Comparison of ENCODE assay signal across 11 cellular contexts in genomic region chr11:12225046-12225739, GRCh38.
DNase-seq lines count a peak whose midpoint lies in the region; ATAC-seq, FAIRE-seq and TF ChIP-seq lines count a peak whose summit lies in the region.
"Had no signal": no experiment of that assay in that cellular context is flagged by ENCODE, and none has a peak within 500 bp of the region (broad histone marks: within the 10 kb centered on the region; RNA-seq: fewer than 3 reads in every experiment).

No MANE protein-coding gene starts in this region.

- no peaks in the 10 kb centered on the region for H3K27me3 Mint-ChIP-seq in activated naive CD8-positive, alpha-beta T cell
- H3K27me3 Mint-ChIP-seq in natural killer cell (ENCODE audit: low read depth in 2 of 2) = peaks cover 4 to 7% of the 10 kb centered on the region in 2 donors

- peaks cover 56% of the 10 kb centered on the region for H3K4me1 ChIP-seq in BLaER1

- intact Hi-C loops in natural killer cell (cut with micrococcal nuclease) = no loop called here

- DNase-seq in GM12891 (ENCODE audit: insufficient read length, low spot score) (no peak), natural killer cell (no peak), H4 (ENCODE audit: low spot score) (no peak), midbrain (lab: John Stamatoyannopoulos, UW) (no peak)
- no peak for DNase-seq in central memory CD4-positive, alpha-beta T cell
- DNase-seq: COR-L47, NCI-H1092 treated with DMSO at 0.1 percent for 48 hours, NCI-H526 treated with DMSO at 0.1 percent for 48 hours had no signal

- peak; percentile 20 for FAIRE-seq in GM12891 (lab: Jason Lieb, UNC)

- peak overlapping the region; percentile 93 for H3K4me2 ChIP-seq in BLaER1

- no peak for TF ChIP-seq POLR2A in GM12891 (IDR thresholded peaks at IDR 0.05; ENCODE audit: low read depth, low read length)

- H3K27ac ChIP-seq in BLaER1 = no peak overlapping the region

- H3K4me3 Mint-ChIP-seq in activated naive CD8-positive, alpha-beta T cell = peak overlapping the region; percentile 62
- H3K4me3 Mint-ChIP-seq in natural killer cell = peak overlapping the region; percentile 87

- H3K27me3 ChIP-seq in BLaER1 = no peaks in the 10 kb centered on the region

- ATAC-seq in natural killer cell = peak in 2 of 3 donors; percentile 1 to 6
- ATAC-seq in HG02588 (IDR thresholded peaks at IDR 0.05; ENCODE audit: unreplicated experiment) = no peak

- H3K27ac Mint-ChIP-seq in activated naive CD8-positive, alpha-beta T cell = peak overlapping the region; percentile 83
- peak overlapping the region; percentile 95 for H3K27ac Mint-ChIP-seq in natural killer cell

- peaks cover 7% of the 10 kb centered on the region for H3K36me3 Mint-ChIP-seq in activated naive CD8-positive, alpha-beta T cell
- H3K36me3 Mint-ChIP-seq in natural killer cell = peaks cover 10% of the 10 kb centered on the region

- H3K9me3 ChIP-seq in BLaER1 = no peaks in the 10 kb centered on the region

- H3K9ac ChIP-seq in BLaER1 = no peak overlapping the region

- H3K36me3 ChIP-seq in BLaER1 = no peaks in the 10 kb centered on the region

- H3K9me3 Mint-ChIP-seq in activated naive CD8-positive, alpha-beta T cell (ENCODE audit: low read depth) = no peaks in the 10 kb centered on the region
- H3K9me3 Mint-ChIP-seq in natural killer cell = no peaks in the 10 kb centered on the region

- no peak for TF ChIP-seq CTCF in natural killer cell (IDR thresholded peaks at IDR 0.05)

- H3K4me1 Mint-ChIP-seq in activated naive CD8-positive, alpha-beta T cell (ENCODE audit: low read depth) = peaks cover 46% of the 10 kb centered on the region
- peaks cover 56 to 70% of the 10 kb centered on the region in 2 donors for H3K4me1 Mint-ChIP-seq in natural killer cell

- no peaks in the 10 kb centered on the region for H4K20me1 ChIP-seq in BLaER1

- no peak overlapping the region for H3K4me3 ChIP-seq in BLaER1

TF ChIP-seq in GM12891, 5 proteins besides CTCF, POLR2A, EP300 and RAD21:
- TF ChIP-seq POLR2AphosphoS5 (IDR thresholded peaks at IDR 0.05; ENCODE audit: low read depth, low read length) = no peak
- TF ChIP-seq POU2F2 (IDR thresholded peaks at IDR 0.05; ENCODE audit: low read depth, low read length) = no peak
